In genomic region chr5:95620870-95621838, GRCh38 we compare ENCODE assay signal across 8 cellular contexts. TPM values are rescaled to one million over a fixed set of nuclear protein-coding genes. Genes with fewer than 3 reads are reported as not detected.
DNase-seq lines count a peak whose midpoint lies in the region; ATAC-seq and TF ChIP-seq lines count a peak whose summit lies in the region.

No MANE protein-coding gene starts in this region.

- H3K4me2 ChIP-seq in SK-N-SH, result peak overlapping the region; percentile 71

- POLR2A ChIA-PET in SK-N-SH (lab: Yijun Ruan, JAX), result no interaction called here

- H3K9ac ChIP-seq in SK-N-SH (no peak overlapping the region), iPS-20b (ENCODE audit: low read depth, low read length) (no peak overlapping the region)

- no peak for TF ChIP-seq RAD21 in SK-N-SH (IDR thresholded peaks at IDR 0.05; ENCODE audit: low read length)

- H3F3A ChIP-seq in SK-N-SH (replicated peaks; ENCODE audit: insufficient read depth), result no peaks in the 10 kb centered on the region

- WGBS in SK-N-SH (ENCODE audit: low lambda C conversion rate), result 57% methylated on average over 5 of the region's 92 CpGs
- 4 to 30% (median 5%) methylated on average over 3 to 92 of the region's 92 CpGs for WGBS in adrenal gland, 4 donors

- TF ChIP-seq EP300 in SK-N-SH (IDR thresholded peaks at IDR 0.05; ENCODE audit: borderline replicate concordance in 1 of 2, low read depth in 1 of 2, low read length in 1 of 2), result no peak

- TF ChIP-seq POLR2A in GM18951 (IDR thresholded peaks at IDR 0.05; ENCODE audit: extremely low read depth, insufficient read depth, insufficient read length), result peak; percentile 21
- no peak for TF ChIP-seq POLR2A in adrenal gland (IDR thresholded peaks at IDR 0.05)

- peak overlapping the region; percentile 87; the same call in 1 of the 2 replicates for H2AFZ ChIP-seq in SK-N-SH (ENCODE audit: low read depth)

- H3K4me1 ChIP-seq in SK-N-SH (ENCODE audit: control insufficient read depth in 1 of 2, insufficient read depth in 2 of 2, low read depth in 1 of 2, low read length in 1 of 2), result peaks cover 0 to 3% of the 10 kb centered on the region in 2 experiments; a peak in 2 of 4 replicates
- peaks cover 4 to 22% of the 10 kb centered on the region in 2 donors for H3K4me1 ChIP-seq in adrenal gland (replicated peaks in 1 of 2)
- H3K4me1 ChIP-seq in iPS-20b (ENCODE audit: insufficient read depth, low read length), result peaks cover 4% of the 10 kb centered on the region; the same call in 1 of the 2 replicates

- H3K9me3 ChIP-seq in SK-N-SH (no peaks in the 10 kb centered on the region), adrenal gland (replicated peaks in 1 of 3) (no peaks in the 10 kb centered on the region), iPS-20b (ENCODE audit: insufficient read depth, low read depth, low read length) (no peaks in the 10 kb centered on the region)

- in situ Hi-C loops in GM18951 (cut with MboI; ENCODE audit: low sequenced_read_pairs, unreplicated experiment), result no loop called here

- H3K9me2 ChIP-seq in SK-N-SH, result no peaks in the 10 kb centered on the region

- H3K4me3 ChIP-seq in SK-N-SH (ENCODE audit: low read depth in 2 of 2, low read length in 1 of 2), result peak overlapping the region; percentile 49 to 56
- H3K4me3 ChIP-seq in adrenal gland, result peak overlapping the region in 2 of 4 donors; percentile 17 to 91
- peak overlapping the region; percentile 62 for H3K4me3 ChIP-seq in iPS-20b (ENCODE audit: low read length)

- H3K27me3 ChIP-seq in SK-N-SH (ENCODE audit: insufficient read depth) (no peaks in the 10 kb centered on the region), adrenal gland (no peaks in the 10 kb centered on the region), iPS-20b (ENCODE audit: insufficient read depth, low read length) (peaks cover 66% of the 10 kb centered on the region)

- H3K36me3 ChIP-seq in SK-N-SH (replicated peaks in 1 of 2; ENCODE audit: control insufficient read depth in 1 of 2, insufficient read depth in 2 of 2, low read length in 1 of 2) (no peaks in the 10 kb centered on the region), adrenal gland (replicated peaks in 1 of 2) (no peaks in the 10 kb centered on the region), iPS-20b (ENCODE audit: insufficient read depth, low read depth, low read length) (no peaks in the 10 kb centered on the region)

- H4K20me1 ChIP-seq in SK-N-SH (ENCODE audit: insufficient read depth), result no peaks in the 10 kb centered on the region

- TF ChIP-seq CTCF in SK-N-SH (IDR thresholded peaks at IDR 0.05), result no peak
- TF ChIP-seq CTCF in adrenal gland (IDR thresholded peaks at IDR 0.05), result no peak

- intact Hi-C loops in adrenal gland (cut with DNase I), result loop anchor here in 1 of 2 donors (10.0 kb wide), 1 partner anchor 714 kb away; no protein-coding TSS in a partner anchor

- DNase-seq in AG20443 (ENCODE audit: low spot score) (peak; percentile 42), SK-N-SH (peak; percentile 80), adrenal gland (peak in 5 of 7 donors; percentile 18 to 37 (median 33)), DMS153 treated with DMSO at 0.1 percent for 48 hours (lab: John Stamatoyannopoulos, UW; ENCODE audit: unreplicated experiment) (no peak)
- peak; percentile 46 for DNase-seq in stimulated activated CD4-positive, alpha-beta T cell treated with anti-CD3 and anti-CD28 coated beads, Interleukin-12 subunit alpha, Interleukin-12 subunit beta, amount 100 ng/mL, for 4 hours

- no peak overlapping the region for H3K27ac ChIP-seq in SK-N-SH (ENCODE audit: low read depth in 2 of 2, low read length in 1 of 2)
- H3K27ac ChIP-seq in adrenal gland, result peak overlapping the region in 2 of 5 donors; percentile 17 to 45
- H3K27ac ChIP-seq in iPS-20b (ENCODE audit: low read length), result no peak overlapping the region

- peak; percentile 48 for ATAC-seq in HG03175 (IDR thresholded peaks at IDR 0.05; ENCODE audit: unreplicated experiment)

- CTCF ChIA-PET in SK-N-SH (lab: Yijun Ruan, JAX), result interaction anchor here (0.9 to 1.3 kb wide), 4 partner anchors 10 to 160 kb away, joined by 3 to 4 read pairs (median 4); no protein-coding TSS in a partner anchor

- H3K79me2 ChIP-seq in SK-N-SH (ENCODE audit: insufficient read depth), result no peaks in the 10 kb centered on the region

TF ChIP-seq in SK-N-SH, 30 proteins besides CTCF, POLR2A, EP300 and RAD21:
- TF ChIP-seq FOXM1 (IDR thresholded peaks at IDR 0.05; ENCODE audit: low read depth) (no peak), REST (IDR thresholded peaks at IDR 0.05; ENCODE audit: low read depth, low read length) (no peak), RXRA (IDR thresholded peaks at IDR 0.05; ENCODE audit: borderline replicate concordance, low read depth) (no peak), MXI1 (IDR thresholded peaks at IDR 0.05; ENCODE audit: low read depth, low read length) (0 out of 2 replicates have a peak, but pooled peaks have one; percentile 19), MEF2A (IDR thresholded peaks at IDR 0.05; ENCODE audit: borderline replicate concordance, low read depth) (no peak), TAF1 (IDR thresholded peaks at IDR 0.05; ENCODE audit: borderline replicate concordance, low read depth, low read length) (no peak), FOXJ3 (CRISPR knock-in tag; IDR thresholded peaks at IDR 0.05) (no peak), JUND (IDR thresholded peaks at IDR 0.05) (no peak), RFX5 (IDR thresholded peaks at IDR 0.05; ENCODE audit: low read length) (peak; percentile 94), FOSL2 (IDR thresholded peaks at IDR 0.05; ENCODE audit: borderline replicate concordance, low read depth) (no peak), ELF1 (IDR thresholded peaks at IDR 0.05) (no peak), POLR2AphosphoS5 (IDR thresholded peaks at IDR 0.05; ENCODE audit: low read depth, low read length) (no peak)
- TF ChIP-seq, protein P1, sequence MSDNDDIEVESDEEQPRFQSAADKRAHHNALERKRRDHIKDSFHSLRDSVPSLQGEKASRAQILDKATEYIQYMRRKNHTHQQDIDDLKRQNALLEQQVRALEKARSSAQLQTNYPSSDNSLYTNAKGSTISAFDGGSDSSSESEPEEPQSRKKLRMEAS (IDR thresholded peaks at IDR 0.05; ENCODE audit: low read depth), result peak; percentile 51; the same call in 1 of the 2 replicates
- TF ChIP-seq, protein P2, sequence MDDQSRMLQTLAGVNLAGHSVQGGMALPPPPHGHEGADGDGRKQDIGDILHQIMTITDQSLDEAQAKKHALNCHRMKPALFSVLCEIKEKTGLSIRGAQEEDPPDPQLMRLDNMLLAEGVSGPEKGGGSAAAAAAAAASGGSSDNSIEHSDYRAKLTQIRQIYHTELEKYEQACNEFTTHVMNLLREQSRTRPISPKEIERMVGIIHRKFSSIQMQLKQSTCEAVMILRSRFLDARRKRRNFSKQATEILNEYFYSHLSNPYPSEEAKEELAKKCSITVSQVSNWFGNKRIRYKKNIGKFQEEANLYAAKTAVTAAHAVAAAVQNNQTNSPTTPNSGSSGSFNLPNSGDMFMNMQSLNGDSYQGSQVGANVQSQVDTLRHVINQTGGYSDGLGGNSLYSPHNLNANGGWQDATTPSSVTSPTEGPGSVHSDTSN (IDR thresholded peaks at IDR 0.05), result no peak

RNA-seq across cellular contexts. Expression of gene GPR150, which starts 1.3 kb away (rescaled TPM):
- polyA plus RNA-seq in SK-N-SH (2012; rRNA removed) (0.06 and 0.07 TPM in 2 replicates), adrenal gland (under 1 TPM; 0.03 to 0.40 (median 0.11) TPM)
- 0.07 and 0.08 TPM in 2 replicates for polyA plus RNA-seq in SK-N-SH (2012; cell fraction: cytosol; rRNA removed)
- 0.08 and 0.14 TPM in 2 replicates for polyA plus RNA-seq in SK-N-SH (2012; cell fraction: nucleus; rRNA removed)
- under 1 TPM; 0.12 to 0.74 (median 0.35) TPM for total RNA-seq in adrenal gland

RNA-seq across cellular contexts. Expression of gene RFESD, which starts 25.4 kb away (rescaled TPM):
- polyA plus RNA-seq in SK-N-SH (2012; rRNA removed), result 1.8 and 3.1 TPM in 2 replicates
- polyA plus RNA-seq in SK-N-SH (2012; cell fraction: cytosol; rRNA removed), result 3.0 and 3.6 TPM in 2 replicates
- polyA plus RNA-seq in SK-N-SH (2012; cell fraction: nucleus; rRNA removed), result 0.66 and 2.2 TPM in 2 replicates
- total RNA-seq in adrenal gland, result 1 to 10 TPM in 6 of 8 donors, under 1 TPM in 2; 0.43 to 3.6 (median 2.6) TPM
- 1 to 10 TPM; 1.9 to 4.8 (median 2.5) TPM for polyA plus RNA-seq in adrenal gland
